In genomic region chr16:53111078-53111776, GRCh38 we compare ENCODE assay signal across 16 cellular contexts. TPM values are rescaled to one million over a fixed set of nuclear protein-coding genes. Genes with fewer than 3 reads are reported as not detected.
DNase-seq lines count a peak whose midpoint lies in the region; ATAC-seq and TF ChIP-seq lines count a peak whose summit lies in the region.
"Had no signal": no experiment of that assay in that cellular context is flagged by ENCODE, and none has a peak within 500 bp of the region (broad histone marks: within the 10 kb centered on the region; RNA-seq: fewer than 3 reads in every experiment).

No MANE protein-coding gene starts in this region.

- in situ Hi-C loops in mammary epithelial cell (cut with MboI; ENCODE audit: low sequenced_read_pairs in 2 of 2), result no loop called here

- intact Hi-C loops in mammary epithelial cell (cut with micrococcal nuclease), result no loop called here

- H3K36me3 ChIP-seq in mammary epithelial cell (ENCODE audit: insufficient read depth, low read length) (no peaks in the 10 kb centered on the region), osteoblast (ENCODE audit: insufficient read depth, low read length) (no peaks in the 10 kb centered on the region)
- H3K36me3 ChIP-seq: left lung, suprapubic skin had no signal

- ATAC-seq in GM18858 (IDR thresholded peaks at IDR 0.05; ENCODE audit: unreplicated experiment) (peak; percentile 45), HG02678 (IDR thresholded peaks at IDR 0.05; ENCODE audit: unreplicated experiment) (peak; percentile 52)
- ATAC-seq: heart left ventricle had no signal

- H4K20me1 ChIP-seq in mammary epithelial cell (ENCODE audit: insufficient read depth, low read length) (no peaks in the 10 kb centered on the region), osteoblast (ENCODE audit: insufficient read depth, low read length) (no peaks in the 10 kb centered on the region)

- H3K9ac ChIP-seq in mammary epithelial cell (ENCODE audit: insufficient read depth, low read length), result no peak overlapping the region

- H3K79me2 ChIP-seq in mammary epithelial cell (ENCODE audit: insufficient read depth, low read length) (peaks cover 14% of the 10 kb centered on the region), osteoblast (ENCODE audit: insufficient read depth, low read length) (peaks cover 39% of the 10 kb centered on the region)

- WGBS in mammary epithelial cell (ENCODE audit: low coverage, missing lambda C conversion rate), result 71% methylated on average over 5 of the region's 5 CpGs

- H3K9me3 ChIP-seq in mammary epithelial cell (replicated peaks; ENCODE audit: insufficient read depth, low read length), result no peaks in the 10 kb centered on the region
- no peaks in the 10 kb centered on the region for H3K9me3 ChIP-seq in osteoblast (ENCODE audit: low read depth, low read length)
- H3K9me3 ChIP-seq: heart left ventricle, left lung, suprapubic skin had no signal

- no peaks in the 10 kb centered on the region for H3K4me1 ChIP-seq in mammary epithelial cell (ENCODE audit: insufficient read depth, low read length)
- H3K4me1 ChIP-seq in osteoblast (ENCODE audit: insufficient read depth, low read length), result peaks cover 2% of the 10 kb centered on the region
- H3K4me1 ChIP-seq: left lung had no signal

- no peak overlapping the region for H2AFZ ChIP-seq in mammary epithelial cell (ENCODE audit: low read depth, low read length)
- H2AFZ ChIP-seq in osteoblast (ENCODE audit: low read length), result no peak overlapping the region

- H3K4me3 ChIP-seq in mammary epithelial cell (replicated peaks in 1 of 3; ENCODE audit: insufficient read depth in 1 of 3, low read depth in 2 of 3, low read length in 3 of 3) (no peak overlapping the region), osteoblast (ENCODE audit: insufficient read depth, low read length) (no peak overlapping the region)
- H3K4me3 ChIP-seq: heart left ventricle, left lung, suprapubic skin had no signal

- BruUV-seq in mammary epithelial cell (replicated peaks; lab: Mats Ljungman, UMichigan), result no TSS peak

- H3K4me2 ChIP-seq in mammary epithelial cell (ENCODE audit: insufficient read depth, low read depth, low read length), result no peak overlapping the region
- H3K4me2 ChIP-seq in osteoblast (ENCODE audit: insufficient read depth, low read length), result no peak overlapping the region

- DNase-seq in mammary epithelial cell (peak; percentile 21), osteoblast (ENCODE audit: insufficient read length, low spot score, missing footprints) (peak; percentile 36), cerebellar cortex (ENCODE audit: low spot score) (no peak), OCI-M2 (lab: John Stamatoyannopoulos, UW; ENCODE audit: unreplicated experiment) (no peak), T-helper 9 cell (no peak), NCI-H2171 treated with DMSO at 0.1 percent for 48 hours (lab: John Stamatoyannopoulos, UW) (no peak)
- DNase-seq: activated CD4-positive, alpha-beta T cell treated with anti-CD3 and anti-CD28 coated beads for 4 hours; CD4-positive, CD25-positive, alpha-beta regulatory T cell; effector CD8-positive, alpha-beta T cell; heart left ventricle; left lung; NCI-H2029; NK-92 treated with Interleukin-12 subunit alpha and Interleukin-12 subunit beta, amount 100 ng/mL, for 24 hours had no signal

- no peak overlapping the region for H3K27ac ChIP-seq in mammary epithelial cell (ENCODE audit: insufficient read depth, low read depth, low read length)
- peak overlapping the region; percentile 20 for H3K27ac ChIP-seq in osteoblast (ENCODE audit: low read depth, low read length)
- H3K27ac ChIP-seq: heart left ventricle, left lung, suprapubic skin had no signal

- H3K27me3 ChIP-seq in mammary epithelial cell (ENCODE audit: insufficient read depth, low read length) (no peaks in the 10 kb centered on the region), osteoblast (ENCODE audit: insufficient read depth, low read length) (no peaks in the 10 kb centered on the region)
- H3K27me3 ChIP-seq: heart left ventricle, left lung, suprapubic skin had no signal

- dilution Hi-C loops in mammary epithelial cell (cut with HindIII; ENCODE audit: low sequenced_read_pairs), result no loop called here

- CTCF ChIA-PET in mammary epithelial cell (lab: Charles Lee; ENCODE audit: low non-redundant PET), result no interaction called here

- TF ChIP-seq CTCF in mammary epithelial cell (conservative IDR thresholded peaks at IDR 0.05 in 1 of 2, IDR thresholded peaks at IDR 0.05 in 1 of 2; ENCODE audit: extremely low read depth in 1 of 2, insufficient read depth in 1 of 2, low read depth in 1 of 2, low read length in 2 of 2) (no peak), osteoblast (IDR thresholded peaks at IDR 0.05; ENCODE audit: extremely low read depth, low read depth, low read length) (no peak)

RNA-seq across cellular contexts. Expression of gene CHD9, which starts 56.4 kb away (rescaled TPM):
- total RNA-seq in mammary epithelial cell, result 10 to 100 TPM; 49.2 to 53.2 TPM
- polyA plus RNA-seq in mammary epithelial cell, result 16.0 TPM
- polyA minus RNA-seq in mammary epithelial cell, result 30.2 TPM
- total RNA-seq in osteoblast, result 80.4 and 83.6 TPM in 2 replicates

RNA-seq across cellular contexts. Expression of gene CHD9NB, which starts 58.5 kb away (rescaled TPM):
- total RNA-seq in mammary epithelial cell, result 1 to 10 TPM in 1 of 2 donors, under 1 TPM in 1; 0.83 to 1.8 TPM
- polyA plus RNA-seq in mammary epithelial cell, result 2.4 TPM
- not detected for polyA minus RNA-seq in mammary epithelial cell
- total RNA-seq in osteoblast, result 1.1 and 2.1 TPM in 2 replicates
- total RNA-seq: CD4-positive, CD25-positive, alpha-beta regulatory T cell had no signal
- polyA plus RNA-seq: CD4-positive, CD25-positive, alpha-beta regulatory T cell had no signal

Comparison
In these comparisons a context has a peak if more than half of its experiments do, and no peak if none do; other contexts are left out.
1. DNase-seq: peak in mammary epithelial cell (single experiment) and osteoblast (single experiment); none in cerebellar cortex (single experiment), OCI-M2 (single experiment), T-helper 9 cell (single experiment) and NCI-H2171 treated with DMSO at 0.1 percent for 48 hours (single experiment).